25 cellular contexts compared by ENCODE assay signal in genomic region chr17:56325561-56325960, GRCh38.
"Had no signal": no experiment of that assay in that cellular context is flagged by ENCODE, and none has a peak within 500 bp of the region (broad histone marks: within the 10 kb centered on the region; RNA-seq: fewer than 3 reads in every experiment).

No MANE protein-coding gene starts in this region.

- H3K27me3 Mint-ChIP-seq: stimulated activated naive CD8-positive, alpha-beta T cell treated with anti-CD3 and anti-CD28 coated beads, Interleukin-15, amount 100 ng/mL, for 72 hours had no signal

- H3K9me3 ChIP-seq: breast epithelium, esophagus muscularis mucosa, mucosa of descending colon, ovary, prostate gland, sigmoid colon, uterus had no signal

- H3K27ac ChIP-seq: breast epithelium, esophagus muscularis mucosa, ovary, prostate gland, sigmoid colon, uterus had no signal

- H3K27ac Mint-ChIP-seq: activated CD8-positive, alpha-beta memory T cell treated with anti-CD3 and anti-CD28 coated beads, Interleukin-2, amount 10 ng/mL, durations not matched to agents 7 days and 5 days; activated CD8-positive, alpha-beta T cell treated with anti-CD3 and anti-CD28 coated beads, Interleukin-2, amount 10 ng/mL, durations not matched to agents 7 days and 5 days; activated naive CD4-positive, alpha-beta T cell treated with anti-CD3 and anti-CD28 coated beads, Interleukin-2, amount 50 U/mL, for 72 hours; activated T-cell treated with anti-CD3 and anti-CD28 coated beads, Interleukin-2, amount 50 U/mL, for 72 hours; nephron; stimulated activated effector memory CD8-positive, alpha-beta T cell treated with anti-CD3 and anti-CD28 coated beads, Interleukin-12 subunit alpha, Interleukin-12 subunit beta, amount 100 ng/mL, for 72 hours; stimulated activated naive CD8-positive, alpha-beta T cell treated with anti-CD3 and anti-CD28 coated beads, Interleukin-15, amount 100 ng/mL, for 72 hours; T-helper 1 cell treated with Interleukin-12 subunit alpha and Interleukin-12 subunit beta and Interleukin-4 antibody, amounts not matched to agents 30 μg/mL and 1 μg/mL, for 36 hours; type B pancreatic cell had no signal

- H3K4me1 Mint-ChIP-seq: activated CD8-positive, alpha-beta memory T cell treated with anti-CD3 and anti-CD28 coated beads, Interleukin-2, amount 10 ng/mL, durations not matched to agents 7 days and 5 days; stimulated activated effector memory CD8-positive, alpha-beta T cell treated with anti-CD3 and anti-CD28 coated beads, Interleukin-12 subunit alpha, Interleukin-12 subunit beta, amount 100 ng/mL, for 72 hours; stimulated activated naive CD8-positive, alpha-beta T cell treated with anti-CD3 and anti-CD28 coated beads, Interleukin-15, amount 100 ng/mL, for 72 hours had no signal

- H3K27me3 ChIP-seq: ovary, uterus had no signal

- H3K4me1 ChIP-seq: breast epithelium, prostate gland, sigmoid colon, uterus had no signal

- H3K36me3 ChIP-seq: breast epithelium, esophagus muscularis mucosa, ovary, prostate gland, sigmoid colon, uterus had no signal

- H3K4me3 ChIP-seq: breast epithelium, esophagus muscularis mucosa, mucosa of descending colon, ovary, prostate gland, sigmoid colon, uterus had no signal

- DNase-seq: activated CD4-positive, alpha-beta T cell treated with anti-CD3 and anti-CD28 coated beads for 1 hour; activated CD4-positive, alpha-beta T cell treated with anti-CD3 and anti-CD28 coated beads, Interleukin-2, amount 50 U/mL, for 1 hour; activated CD8-positive, alpha-beta memory T cell treated with anti-CD3 and anti-CD28 coated beads, Interleukin-2, amount 10 ng/mL, durations not matched to agents 7 days and 5 days; activated CD8-positive, alpha-beta T cell treated with anti-CD3 and anti-CD28 coated beads, Interleukin-2, amount 10 ng/mL, durations not matched to agents 7 days and 5 days; activated naive CD4-positive, alpha-beta T cell; activated T-cell treated with anti-CD3 and anti-CD28 coated beads, Interleukin-2, amount 50 U/mL, for 72 hours; central memory CD4-positive, alpha-beta T cell; foreskin melanocyte; left ventricle myocardium superior; mucosa of descending colon; ovary; sigmoid colon; small intestine; stimulated activated CD4-positive, alpha-beta T cell treated with anti-CD3 and anti-CD28 coated beads, Interleukin-4, amount 100 ng/mL, for 24 hours; stimulated activated naive CD8-positive, alpha-beta T cell treated with anti-CD3 and anti-CD28 coated beads, Interleukin-15, amount 100 ng/mL, for 72 hours; T-helper 9 cell; uterus had no signal

- H3K4me3 Mint-ChIP-seq: activated CD8-positive, alpha-beta memory T cell treated with anti-CD3 and anti-CD28 coated beads, Interleukin-2, amount 10 ng/mL, durations not matched to agents 7 days and 5 days; activated CD8-positive, alpha-beta T cell treated with anti-CD3 and anti-CD28 coated beads, Interleukin-2, amount 10 ng/mL, durations not matched to agents 7 days and 5 days; activated T-cell treated with anti-CD3 and anti-CD28 coated beads, Interleukin-2, amount 50 U/mL, for 72 hours; stimulated activated effector memory CD8-positive, alpha-beta T cell treated with anti-CD3 and anti-CD28 coated beads, Interleukin-12 subunit alpha, Interleukin-12 subunit beta, amount 100 ng/mL, for 72 hours; stimulated activated naive CD8-positive, alpha-beta T cell treated with anti-CD3 and anti-CD28 coated beads, Interleukin-15, amount 100 ng/mL, for 72 hours; T-helper 1 cell treated with Interleukin-12 subunit alpha and Interleukin-12 subunit beta and Interleukin-4 antibody, amounts not matched to agents 30 μg/mL and 1 μg/mL, for 36 hours; type B pancreatic cell had no signal

- H3K36me3 Mint-ChIP-seq: activated CD8-positive, alpha-beta memory T cell treated with anti-CD3 and anti-CD28 coated beads, Interleukin-2, amount 10 ng/mL, durations not matched to agents 7 days and 5 days; activated naive CD4-positive, alpha-beta T cell treated with anti-CD3 and anti-CD28 coated beads, Interleukin-2, amount 50 U/mL, for 72 hours; stimulated activated effector memory CD8-positive, alpha-beta T cell treated with anti-CD3 and anti-CD28 coated beads, Interleukin-12 subunit alpha, Interleukin-12 subunit beta, amount 100 ng/mL, for 72 hours; type B pancreatic cell had no signal

- H3K9me3 Mint-ChIP-seq: activated naive CD4-positive, alpha-beta T cell treated with anti-CD3 and anti-CD28 coated beads, Interleukin-2, amount 50 U/mL, for 72 hours; activated T-cell treated with anti-CD3 and anti-CD28 coated beads, Interleukin-2, amount 50 U/mL, for 72 hours; nephron; stimulated activated effector memory CD8-positive, alpha-beta T cell treated with anti-CD3 and anti-CD28 coated beads, Interleukin-12 subunit alpha, Interleukin-12 subunit beta, amount 100 ng/mL, for 72 hours; stimulated activated naive CD8-positive, alpha-beta T cell treated with anti-CD3 and anti-CD28 coated beads, Interleukin-15, amount 100 ng/mL, for 72 hours; T-helper 1 cell treated with Interleukin-12 subunit alpha and Interleukin-12 subunit beta and Interleukin-4 antibody, amounts not matched to agents 30 μg/mL and 1 μg/mL, for 36 hours; type B pancreatic cell had no signal
